ENCODE assay signal across 18 cellular contexts in genomic region chr17:42463976-42464400, GRCh38.
"Had no signal": no experiment of that assay in that cellular context is flagged by ENCODE, and none has a peak within 500 bp of the region (broad histone marks: within the 10 kb centered on the region; RNA-seq: fewer than 3 reads in every experiment).

No MANE protein-coding gene starts in this region.

- H3K27ac Mint-ChIP-seq: activated naive CD4-positive, alpha-beta T cell treated with anti-CD3 and anti-CD28 coated beads, Interleukin-2, amount 50 U/mL, for 24 hours; activated T-cell treated with anti-CD3 and anti-CD28 coated beads, Interleukin-2, amount 50 U/mL, for 24 hours; neural progenitor cell; stimulated activated memory B cell treated with anti-CD40 and anti-IgM and Interleukin-4, amounts not matched to agents 10 μg/mL and 1 μg/mL and 100 μg/mL, for 72 hours; T-helper 2 cell treated with Interferon-gamma antibody and Interleukin-4, amounts not matched to agents 5 μg/mL and 100 μg/mL, for 36 hours had no signal

- H3K27me3 Mint-ChIP-seq: activated naive CD4-positive, alpha-beta T cell treated with anti-CD3 and anti-CD28 coated beads, Interleukin-2, amount 50 U/mL, for 24 hours; activated T-cell treated with anti-CD3 and anti-CD28 coated beads, Interleukin-2, amount 50 U/mL, for 24 hours; stimulated activated memory B cell treated with anti-CD40 and anti-IgM and Interleukin-4, amounts not matched to agents 10 μg/mL and 1 μg/mL and 100 μg/mL, for 72 hours had no signal

- H3K27ac ChIP-seq: brain microvascular endothelial cell, esophagus squamous epithelium, left ventricle myocardium inferior, neural progenitor cell, right atrium auricular region, tibial nerve had no signal

- H3K27me3 ChIP-seq: brain microvascular endothelial cell, esophagus squamous epithelium, neural progenitor cell, pancreas, right atrium auricular region, tibial nerve had no signal

- FAIRE-seq: endometrium, pancreas had no signal

- H3K9me3 Mint-ChIP-seq: activated naive CD4-positive, alpha-beta T cell treated with anti-CD3 and anti-CD28 coated beads, Interleukin-2, amount 50 U/mL, for 24 hours; activated T-cell treated with anti-CD3 and anti-CD28 coated beads, Interleukin-2, amount 50 U/mL, for 24 hours; neural progenitor cell; stimulated activated memory B cell treated with anti-CD40 and anti-IgM and Interleukin-4, amounts not matched to agents 10 μg/mL and 1 μg/mL and 100 μg/mL, for 72 hours; T-helper 2 cell treated with Interferon-gamma antibody and Interleukin-4, amounts not matched to agents 5 μg/mL and 100 μg/mL, for 36 hours had no signal

- DNase-seq: activated CD4-positive, alpha-beta T cell treated with anti-CD3 and anti-CD28 coated beads, Interleukin-2, amount 50 U/mL, for 1 hour; activated effector memory CD4-positive, alpha-beta T cell treated with Interleukin-2 at 50 U/mL for 16 hours; activated T-cell treated with anti-CD3 and anti-CD28 coated beads, Interleukin-2, amount 50 U/mL, for 24 hours; brain microvascular endothelial cell; esophagus squamous epithelium; foreskin fibroblast; left ventricle myocardium inferior; mesenchymal stem cell; pancreas; SW 1271 had no signal

- H3K36me3 ChIP-seq: pancreas had no signal

- H3K4me3 ChIP-seq: esophagus squamous epithelium, left ventricle myocardium inferior, neural progenitor cell, pancreas, right atrium auricular region, smooth muscle cell, tibial nerve had no signal

- ATAC-seq: stimulated activated memory B cell treated with anti-CD40 and anti-IgM and Interleukin-4, amounts not matched to agents 10 μg/mL and 1 μg/mL and 100 μg/mL, for 72 hours had no signal

- H3K9me3 ChIP-seq: esophagus squamous epithelium, left ventricle myocardium inferior, pancreas, right atrium auricular region, tibial nerve had no signal

- H3K4me3 Mint-ChIP-seq: activated naive CD4-positive, alpha-beta T cell treated with anti-CD3 and anti-CD28 coated beads, Interleukin-2, amount 50 U/mL, for 24 hours; activated T-cell treated with anti-CD3 and anti-CD28 coated beads, Interleukin-2, amount 50 U/mL, for 24 hours; neural progenitor cell; stimulated activated memory B cell treated with anti-CD40 and anti-IgM and Interleukin-4, amounts not matched to agents 10 μg/mL and 1 μg/mL and 100 μg/mL, for 72 hours; T-helper 2 cell treated with Interferon-gamma antibody and Interleukin-4, amounts not matched to agents 5 μg/mL and 100 μg/mL, for 36 hours had no signal
